In the genomic region with DNA sequence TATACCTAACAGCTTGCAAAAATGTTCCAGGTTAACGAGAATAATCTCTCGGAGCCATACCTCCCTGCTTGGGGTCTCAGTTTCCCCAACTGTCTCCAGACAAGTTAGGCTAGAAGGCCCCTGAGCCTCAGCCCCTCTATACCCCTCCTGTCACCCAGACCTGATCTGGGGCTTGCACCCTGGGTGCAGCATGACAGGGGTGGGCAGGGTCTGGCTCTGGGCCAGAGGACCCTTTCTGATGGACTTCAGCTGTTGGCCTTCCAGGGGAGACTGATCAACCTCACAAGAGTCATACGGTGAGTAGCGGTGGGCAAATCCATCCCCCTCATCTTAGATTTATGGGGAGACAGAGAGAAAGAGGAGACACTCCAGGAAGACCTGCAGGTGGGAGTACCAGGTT, we compare ENCODE assay signal across 5 cellular contexts.
DNase-seq lines count a peak whose midpoint lies in the region; ATAC-seq and TF ChIP-seq lines count a peak whose summit lies in the region.
"Not testable (repeated sequence)": the region's sequence is repeated elsewhere in the genome, so short reads cannot be mapped to it uniquely, and the experiment has no call there.

No MANE protein-coding gene starts in this region.

- H3K27ac Mint-ChIP-seq in chondrocyte (ENCODE audit: unreplicated experiment): not testable (repeated sequence)

- DNase-seq in RWPE2 (ENCODE audit: low spot score) (peak; percentile 11), chondrocyte (ENCODE audit: low spot score) (peak; percentile 68), right cardiac atrium (peak; percentile 10 to 42 (median 21)), lower lobe of right lung (peak; percentile 30), psoas muscle (peak; percentile 9 to 16)

- WGBS in right cardiac atrium: 63% methylated on average over 3 of the region's 4 CpGs
- WGBS in psoas muscle, 3 donors: 39 to 73% (median 48%) methylated on average over 2 to 4 of the region's 4 CpGs

- not testable (repeated sequence) for H3K4me1 ChIP-seq in RWPE2 (ENCODE audit: insufficient read depth, poor library complexity, severe bottlenecking); right cardiac atrium (ENCODE audit: control insufficient read depth, insufficient read depth, low read length); lower lobe of right lung; psoas muscle

- H3K4me1 Mint-ChIP-seq in chondrocyte (ENCODE audit: low read depth): not testable (repeated sequence)

- H3K9me3 ChIP-seq in RWPE2 (ENCODE audit: severe bottlenecking); right cardiac atrium (ENCODE audit: control insufficient read depth, low read length); lower lobe of right lung; psoas muscle: not testable (repeated sequence)

- H3K27me3 ChIP-seq in RWPE2 (ENCODE audit: insufficient read depth, poor library complexity, severe bottlenecking); right cardiac atrium (ENCODE audit: control insufficient read depth, insufficient read depth); lower lobe of right lung (ENCODE audit: low read depth); psoas muscle (ENCODE audit: insufficient read depth in 3 of 3, low read length in 2 of 3): not testable (repeated sequence)

- not testable (repeated sequence) for ATAC-seq in RWPE2 (ENCODE audit: low read depth); right cardiac atrium; lower lobe of right lung; psoas muscle

- TF ChIP-seq CTCF in RWPE2 (IDR thresholded peaks at IDR 0.05; ENCODE audit: poor library complexity, severe bottlenecking); chondrocyte (IDR thresholded peaks at IDR 0.05); lower lobe of right lung (IDR thresholded peaks at IDR 0.05); psoas muscle (IDR thresholded peaks at IDR 0.05): not testable (repeated sequence)

- not testable (repeated sequence) for H3K27me3 Mint-ChIP-seq in chondrocyte (ENCODE audit: low read depth)

- intact Hi-C loops in right cardiac atrium (cut with DNase I); lower lobe of right lung (cut with DNase I); psoas muscle (cut with DNase I): not testable (repeated sequence)

- H3K4me3 Mint-ChIP-seq in chondrocyte (ENCODE audit: unreplicated experiment): not testable (repeated sequence)

- H3K4me3 ChIP-seq in RWPE2 (ENCODE audit: severe bottlenecking); right cardiac atrium (ENCODE audit: low read length); lower lobe of right lung; psoas muscle: not testable (repeated sequence)

- not testable (repeated sequence) for H3K9me3 Mint-ChIP-seq in chondrocyte (ENCODE audit: low read depth)

- H3K36me3 ChIP-seq in RWPE2 (ENCODE audit: low read depth); lower lobe of right lung; psoas muscle (ENCODE audit: insufficient read depth in 1 of 2, low read depth in 1 of 2): not testable (repeated sequence)

- H3K36me3 Mint-ChIP-seq in chondrocyte (ENCODE audit: low read depth): not testable (repeated sequence)

- H3K27ac ChIP-seq in RWPE2 (ENCODE audit: poor library complexity, severe bottlenecking); right cardiac atrium (ENCODE audit: low read length); lower lobe of right lung; psoas muscle: not testable (repeated sequence)

Comparison
In these comparisons a context has a peak if more than half of its experiments do, and no peak if none do; other contexts are left out.
1. DNase-seq: peak in every context shown above with its lines; median percentile 68 in chondrocyte; 30 in lower lobe of right lung; 21 in right cardiac atrium; 12 in psoas muscle; 11 in RWPE2.